In the genomic region with DNA sequence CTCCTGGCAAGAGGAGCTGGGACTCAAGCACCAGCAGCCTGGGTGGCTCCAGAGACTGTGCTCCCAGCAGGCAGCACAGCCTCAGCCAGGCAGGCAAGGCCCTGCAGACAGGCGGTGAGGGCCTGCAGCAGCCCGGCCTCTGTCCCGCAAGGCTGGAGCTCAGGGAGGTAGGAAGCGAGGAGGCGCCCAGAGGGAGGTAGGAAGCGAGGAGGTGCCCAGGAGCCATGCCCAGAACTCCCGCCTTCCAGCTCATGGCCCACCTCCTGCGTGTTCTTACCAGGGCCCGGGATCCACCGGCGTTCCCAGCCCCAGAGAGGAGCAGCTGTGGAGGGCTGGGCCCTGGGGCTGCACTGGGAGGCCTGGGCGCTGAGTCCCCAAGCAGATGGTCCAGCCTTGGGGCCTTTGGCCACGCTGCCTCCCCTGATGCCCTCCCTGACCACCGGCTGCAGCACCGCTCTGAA, we compare ENCODE assay signal across 19 cellular contexts.
DNase-seq lines count a peak whose midpoint lies in the region; ATAC-seq and TF ChIP-seq lines count a peak whose summit lies in the region.
"Had no signal": no experiment of that assay in that cellular context is flagged by ENCODE, and none has a peak within 500 bp of the region (broad histone marks: within the 10 kb centered on the region; RNA-seq: fewer than 3 reads in every experiment).

No MANE protein-coding gene starts in this region.

- no peak overlapping the region for H3K27ac Mint-ChIP-seq in MCF 10A (ENCODE audit: low read depth, unreplicated experiment)
- no peak overlapping the region for H3K27ac Mint-ChIP-seq in osteocyte (ENCODE audit: unreplicated experiment)
- H3K27ac Mint-ChIP-seq: CD4-positive, alpha-beta T cell had no signal

- H3K36me3 Mint-ChIP-seq in MCF 10A (ENCODE audit: insufficient read depth, unreplicated experiment) (peaks cover 6% of the 10 kb centered on the region), osteocyte (ENCODE audit: unreplicated experiment) (no peaks in the 10 kb centered on the region)

- no peak overlapping the region for H3K4me3 ChIP-seq in breast epithelium
- no peak overlapping the region for H3K4me3 ChIP-seq in Peyer's patch
- H3K4me3 ChIP-seq in vagina: no peak overlapping the region
- H3K4me3 ChIP-seq: MG63 had no signal

- no peak overlapping the region for H3K4me3 Mint-ChIP-seq in MCF 10A (ENCODE audit: unreplicated experiment)
- H3K4me3 Mint-ChIP-seq in osteocyte (ENCODE audit: unreplicated experiment): no peak overlapping the region
- H3K4me3 Mint-ChIP-seq: CD4-positive, alpha-beta T cell had no signal

- H3K27me3 Mint-ChIP-seq in MCF 10A (ENCODE audit: insufficient read depth, unreplicated experiment): no peaks in the 10 kb centered on the region
- no peaks in the 10 kb centered on the region for H3K27me3 Mint-ChIP-seq in osteocyte (ENCODE audit: unreplicated experiment)

- TF ChIP-seq CTCF in breast epithelium (IDR thresholded peaks at IDR 0.05): no peak
- no peak for TF ChIP-seq CTCF in MCF 10A (IDR thresholded peaks at IDR 0.05; ENCODE audit: unreplicated experiment)
- no peak for TF ChIP-seq CTCF in Peyer's patch (IDR thresholded peaks at IDR 0.05)
- TF ChIP-seq CTCF in osteocyte (IDR thresholded peaks at IDR 0.05): no peak
- no peak for TF ChIP-seq CTCF in vagina (IDR thresholded peaks at IDR 0.05)

- no peaks in the 10 kb centered on the region for H3K36me3 ChIP-seq in breast epithelium
- no peaks in the 10 kb centered on the region for H3K36me3 ChIP-seq in Peyer's patch
- no peaks in the 10 kb centered on the region for H3K36me3 ChIP-seq in vagina
- H3K36me3 ChIP-seq: MG63 had no signal

- H3K9me3 ChIP-seq in breast epithelium (peaks cover 0 to 16% of the 10 kb centered on the region in 2 donors), Peyer's patch (no peaks in the 10 kb centered on the region), vagina (no peaks in the 10 kb centered on the region)
- H3K9me3 ChIP-seq: MG63 had no signal

- H3K9me3 Mint-ChIP-seq in MCF 10A (ENCODE audit: unreplicated experiment): peaks cover 18% of the 10 kb centered on the region
- H3K9me3 Mint-ChIP-seq in osteocyte (ENCODE audit: unreplicated experiment): peaks cover 9% of the 10 kb centered on the region

- no TSS peak for BruUV-seq in MCF 10A (replicated peaks; lab: Mats Ljungman, UMichigan)

- CTCF ChIA-PET in MCF 10A (lab: Yijun Ruan, JAX): interaction anchor here (0.6 kb wide), 1 partner anchor 65 kb away, joined by 3 read pairs; no protein-coding TSS in a partner anchor

- no peak overlapping the region for H3K27ac ChIP-seq in breast epithelium
- no peak overlapping the region for H3K27ac ChIP-seq in Peyer's patch
- no peak overlapping the region for H3K27ac ChIP-seq in vagina

- no peaks in the 10 kb centered on the region for H3K4me1 ChIP-seq in breast epithelium
- H3K4me1 ChIP-seq in Peyer's patch: no peaks in the 10 kb centered on the region
- H3K4me1 ChIP-seq in vagina: no peaks in the 10 kb centered on the region

- POLR2A ChIA-PET in MCF 10A (lab: Yijun Ruan, JAX): no interaction called here

- DNase-seq in breast epithelium (ENCODE audit: low spot score in 2 of 2): peak; percentile 2 to 42
- DNase-seq in MCF 10A (ENCODE audit: unreplicated experiment): no peak
- DNase-seq in Peyer's patch: peak in 2 of 3 donors; percentile 19 to 28
- peak; percentile 73 for DNase-seq in osteocyte (ENCODE audit: extremely low spot score, unreplicated experiment)
- peak; percentile 60 to 95 for DNase-seq in vagina (ENCODE audit: extremely low spot score in 2 of 2)
- DNase-seq in stimulated activated CD4-positive, alpha-beta T cell treated with anti-CD3 and anti-CD28 coated beads, Interleukin-4, amount 100 ng/mL, for 1 hour: no peak
- DNase-seq: ACHN; Calu3; CD4-positive, alpha-beta T cell; DMS79 treated with DMSO at 0.1 percent for 48 hours; HCEC 1CT; KG1; MG63; NCI-H1092 treated with DMSO at 0.1 percent for 48 hours; NCI-H1694 treated with DMSO at 0.1 percent for 48 hours; NCI-H446 treated with DMSO at 0.1 percent for 48 hours; NCI-H774; Right ventricle myocardium superior had no signal

- H3K4me1 Mint-ChIP-seq in MCF 10A (ENCODE audit: insufficient read depth, unreplicated experiment) (no peaks in the 10 kb centered on the region), osteocyte (ENCODE audit: unreplicated experiment) (no peaks in the 10 kb centered on the region)

- no peak for TF ChIP-seq POLR2A in breast epithelium (IDR thresholded peaks at IDR 0.05)
- no peak for TF ChIP-seq POLR2A in Peyer's patch (IDR thresholded peaks at IDR 0.05)
- TF ChIP-seq POLR2A in vagina (IDR thresholded peaks at IDR 0.05): no peak

- ATAC-seq in GM21786 (IDR thresholded peaks at IDR 0.05; ENCODE audit: unreplicated experiment): no peak

- intact Hi-C loops in breast epithelium (cut with DNase I; ENCODE audit: low total_unique reads) (no loop called here), MCF 10A (cut with micrococcal nuclease) (no loop called here), vagina (cut with DNase I) (no loop called here)

- H3K27me3 ChIP-seq in breast epithelium: peaks cover 0 to 7% of the 10 kb centered on the region in 2 donors
- H3K27me3 ChIP-seq in Peyer's patch: no peaks in the 10 kb centered on the region
- H3K27me3 ChIP-seq in vagina: no peaks in the 10 kb centered on the region
- H3K27me3 ChIP-seq: MG63 had no signal

Comparison
In these comparisons a context has a peak if more than half of its experiments do, and no peak if none do; other contexts are left out.
1. DNase-seq: peak in breast epithelium (2 of 2), Peyer's patch (2 of 3), osteocyte (single experiment) and vagina (2 of 2); none in MCF 10A (single experiment) and stimulated activated CD4-positive, alpha-beta T cell treated with anti-CD3 and anti-CD28 coated beads, Interleukin-4, amount 100 ng/mL, for 1 hour (single experiment).